Comparison of ENCODE assay signal across 8 cellular contexts in genomic region chr2:55518846-55519167, GRCh38. TPM values are rescaled to one million over a fixed set of nuclear protein-coding genes. Genes with fewer than 3 reads are reported as not detected.
DNase-seq lines count a peak whose midpoint lies in the region; ATAC-seq and TF ChIP-seq lines count a peak whose summit lies in the region.

No MANE protein-coding gene starts in this region.

- peaks cover 31% of the 10 kb centered on the region for H3K36me3 Mint-ChIP-seq in stimulated activated effector memory CD8-positive, alpha-beta T cell treated with anti-CD3 and anti-CD28 coated beads, Interleukin-12 subunit alpha, Interleukin-12 subunit beta, amount 100 ng/mL, for 72 hours

- H3K4me3 Mint-ChIP-seq in stimulated activated effector memory CD8-positive, alpha-beta T cell treated with anti-CD3 and anti-CD28 coated beads, Interleukin-12 subunit alpha, Interleukin-12 subunit beta, amount 100 ng/mL, for 72 hours = peak overlapping the region; percentile 98

- ATAC-seq in GM21381 (IDR thresholded peaks at IDR 0.05; ENCODE audit: unreplicated experiment) = peak; percentile 6
- ATAC-seq in stimulated activated effector memory CD8-positive, alpha-beta T cell treated with anti-CD3 and anti-CD28 coated beads, Interleukin-12 subunit alpha, Interleukin-12 subunit beta, amount 100 ng/mL, for 72 hours = peak; percentile 22

- H3K4me3 ChIP-seq in astrocyte of the cerebellum (ENCODE audit: low read depth, low read length) = peak overlapping the region; percentile 64

- H3K9me3 Mint-ChIP-seq in stimulated activated effector memory CD8-positive, alpha-beta T cell treated with anti-CD3 and anti-CD28 coated beads, Interleukin-12 subunit alpha, Interleukin-12 subunit beta, amount 100 ng/mL, for 72 hours = no peaks in the 10 kb centered on the region

- TF ChIP-seq CTCF in astrocyte of the cerebellum (IDR thresholded peaks at IDR 0.05; ENCODE audit: low read depth, low read length, missing control alignments) = no peak

- peak overlapping the region; percentile 98 for H3K27ac Mint-ChIP-seq in stimulated activated effector memory CD8-positive, alpha-beta T cell treated with anti-CD3 and anti-CD28 coated beads, Interleukin-12 subunit alpha, Interleukin-12 subunit beta, amount 100 ng/mL, for 72 hours

- peaks cover 18% of the 10 kb centered on the region for H3K4me1 Mint-ChIP-seq in stimulated activated effector memory CD8-positive, alpha-beta T cell treated with anti-CD3 and anti-CD28 coated beads, Interleukin-12 subunit alpha, Interleukin-12 subunit beta, amount 100 ng/mL, for 72 hours

- DNase-seq in ELF-1 (ENCODE audit: low read depth, low spot score) (peak; percentile 73), M059J (ENCODE audit: low read depth) (peak; percentile 41), astrocyte of the cerebellum (ENCODE audit: low read depth) (no peak), iPS-NIHi11 (ENCODE audit: low spot score) (peak; percentile 30), putamen (ENCODE audit: low spot score) (no peak), GM19240 (ENCODE audit: insufficient read length, low spot score) (no peak)
- DNase-seq in stimulated activated effector memory CD8-positive, alpha-beta T cell treated with anti-CD3 and anti-CD28 coated beads, Interleukin-12 subunit alpha, Interleukin-12 subunit beta, amount 100 ng/mL, for 72 hours (ENCODE audit: low spot score in 2 of 2) = no peak

- in situ Hi-C loops in astrocyte of the cerebellum (cut with HindIII; ENCODE audit: low sequenced_read_pairs) = no loop called here

RNA-seq across cellular contexts. Expression of gene CFAP36, which starts 0.7 kb away (rescaled TPM):
- total RNA-seq in M059J (2014; rRNA removed; shearing (Covaris generic)) = 20.5 and 25.3 TPM in 2 replicates

Comparison
In these comparisons a context has a peak if more than half of its experiments do, and no peak if none do; other contexts are left out.
1. DNase-seq: peak in ELF-1 (single experiment), M059J (single experiment) and iPS-NIHi11 (single experiment); none in astrocyte of the cerebellum (single experiment), stimulated activated effector memory CD8-positive, alpha-beta T cell treated with anti-CD3 and anti-CD28 coated beads, Interleukin-12 subunit alpha, Interleukin-12 subunit beta, amount 100 ng/mL, for 72 hours (0 of 2), putamen (single experiment) and GM19240 (single experiment).